ENCODE assay signal across 18 cellular contexts in the genomic region with DNA sequence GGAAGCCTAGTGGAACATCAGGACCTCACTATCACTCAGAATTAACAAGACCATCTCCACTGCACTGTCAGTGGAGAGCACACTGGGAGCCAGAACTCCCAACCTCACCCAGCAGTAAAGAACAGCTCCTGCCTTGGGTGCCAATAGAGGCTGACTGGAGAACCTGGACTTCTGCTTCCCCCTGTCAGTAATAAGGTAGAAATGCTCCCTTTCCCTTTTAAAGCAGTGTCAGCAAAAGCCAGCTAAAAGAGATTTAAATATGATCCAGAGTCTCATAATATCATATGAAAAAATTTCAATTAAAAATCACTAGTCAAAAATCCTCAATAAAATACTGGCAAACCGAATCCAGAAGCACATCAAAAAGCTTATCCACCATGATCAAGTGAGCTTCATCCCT.
DNase-seq lines count a peak whose midpoint lies in the region; ATAC-seq, FAIRE-seq and TF ChIP-seq lines count a peak whose summit lies in the region.
"Had no signal": no experiment of that assay in that cellular context is flagged by ENCODE, and none has a peak within 500 bp of the region (broad histone marks: within the 10 kb centered on the region; RNA-seq: fewer than 3 reads in every experiment).

No MANE protein-coding gene starts in this region.

- no peak for FAIRE-seq in HepG2 (lab: Jason Lieb, UNC)
- FAIRE-seq: A549, G401.6, GM12891, GM19239 had no signal

- TF ChIP-seq CTCF in HepG2 (CRISPR knock-in tag; IDR thresholded peaks at IDR 0.05), result no peak
- TF ChIP-seq CTCF in right lobe of liver (IDR thresholded peaks at IDR 0.05), result no peak
- peak; percentile 23; the same call in 1 of the 2 replicates for TF ChIP-seq CTCF in VCaP (conservative IDR thresholded peaks at IDR 0.05)
- TF ChIP-seq CTCF in esophagus muscularis mucosa (IDR thresholded peaks at IDR 0.05), result no peak

- TF ChIP-seq EP300 in HepG2 (IDR thresholded peaks at IDR 0.05; ENCODE audit: low read depth in 2 of 2, low read length in 2 of 2) (no peak), HepG2 (CRISPR knock-in tag; IDR thresholded peaks at IDR 0.05; ENCODE audit: borderline replicate concordance) (no peak), esophagus muscularis mucosa (IDR thresholded peaks at IDR 0.05) (no peak)

- no peak for ATAC-seq in HepG2
- ATAC-seq in right lobe of liver, result no peak
- ATAC-seq in HG02623 (IDR thresholded peaks at IDR 0.05; ENCODE audit: unreplicated experiment), result no peak
- ATAC-seq: A549 had no signal

- 3% methylated on average over 1 of the region's 1 CpG for WGBS in HepG2 (ENCODE audit: low lambda C conversion rate)
- 20% methylated on average over 1 of the region's 1 CpG for WGBS in right lobe of liver (ENCODE audit: insufficient coverage, low coverage, low lambda C conversion rate, missing lambda C conversion rate)
- 64% methylated on average over 1 of the region's 1 CpG for WGBS in esophagus muscularis mucosa

- no peak overlapping the region for H3K9ac ChIP-seq in HepG2 (ENCODE audit: insufficient read depth, low read depth, low read length)

- no peaks in the 10 kb centered on the region for H3K36me3 ChIP-seq in HepG2 (replicated peaks in 1 of 2; ENCODE audit: control insufficient read depth in 1 of 2, insufficient read depth in 2 of 2, low read length in 2 of 2)
- H3K36me3 ChIP-seq in right lobe of liver, result no peaks in the 10 kb centered on the region
- H3K36me3 ChIP-seq in esophagus muscularis mucosa, result no peaks in the 10 kb centered on the region

- DNase-seq in DMS53 (lab: John Stamatoyannopoulos, UW), result peak; percentile 15
- no peak for DNase-seq in DMS53 treated with DMSO at 0.1 percent for 48 hours (lab: John Stamatoyannopoulos, UW; ENCODE audit: unreplicated experiment)
- DNase-seq in HepG2 (ENCODE audit: low spot score), result no peak
- no peak for DNase-seq in right lobe of liver
- DNase-seq in esophagus muscularis mucosa (ENCODE audit: extremely low spot score), result peak; percentile 37
- DNase-seq in stimulated activated CD4-positive, alpha-beta T cell treated with anti-CD3 and anti-CD28 coated beads, Interleukin-4, amount 100 ng/mL, for 4 hours, result no peak
- DNase-seq: AML-193; CD4-positive, alpha-beta T cell; HCEC 1CT had no signal

- H3K79me2 ChIP-seq in HepG2 (ENCODE audit: insufficient read depth, low read length), result no peaks in the 10 kb centered on the region

- no peak overlapping the region for H3K4me3 ChIP-seq in HepG2 (replicated peaks in 1 of 3; ENCODE audit: insufficient read depth in 1 of 3, low read depth in 2 of 3, low read length in 3 of 3)
- H3K4me3 ChIP-seq in right lobe of liver, result no peak overlapping the region
- no peak overlapping the region for H3K4me3 ChIP-seq in esophagus muscularis mucosa
- H3K4me3 ChIP-seq: A549 had no signal

- POLR2A ChIA-PET in HepG2 (lab: Yijun Ruan, JAX), result no interaction called here

- in situ Hi-C loops in HepG2 (cut with HindIII; ENCODE audit: extremely low pct_ligation_motif_present, low pct_unique_long_range_greater_than_20kb), result no loop called here

- intact Hi-C loops in HepG2 (cut with micrococcal nuclease; ENCODE audit: unreplicated experiment) (no loop called here), right lobe of liver (cut with DNase I) (no loop called here), esophagus muscularis mucosa (cut with DNase I) (no loop called here)

- H2AFZ ChIP-seq in HepG2 (ENCODE audit: low read length), result no peak overlapping the region

- peaks cover 3% of the 10 kb centered on the region; the same call in 1 of the 2 replicates for H3K9me3 ChIP-seq in HepG2 (ENCODE audit: low read length)
- no peaks in the 10 kb centered on the region for H3K9me3 ChIP-seq in right lobe of liver
- peaks cover 0 to 33% (median 8%) of the 10 kb centered on the region in 4 donors for H3K9me3 ChIP-seq in esophagus muscularis mucosa
- H3K9me3 ChIP-seq: A549 had no signal

- TF ChIP-seq POLR2A in HepG2 (IDR thresholded peaks at IDR 0.05; ENCODE audit: insufficient read depth in 1 of 2, low read depth in 2 of 2, low read length in 2 of 2), result no peak
- TF ChIP-seq POLR2A in right lobe of liver (IDR thresholded peaks at IDR 0.05), result no peak
- TF ChIP-seq POLR2A in esophagus muscularis mucosa (IDR thresholded peaks at IDR 0.05; ENCODE audit: low read depth), result no peak

- H3K27ac ChIP-seq in HepG2 (ENCODE audit: extremely low read length, insufficient read depth, low read length), result no peak overlapping the region
- no peak overlapping the region for H3K27ac ChIP-seq in right lobe of liver
- no peak overlapping the region for H3K27ac ChIP-seq in VCaP
- H3K27ac ChIP-seq in esophagus muscularis mucosa (replicated peaks in 1 of 4), result no peak overlapping the region
- H3K27ac ChIP-seq: 22Rv1, A549, C4-2B, HL-60 had no signal

- no TSS peak for BruUV-seq in HepG2 (replicated peaks; lab: Mats Ljungman, UMichigan)

- H3K27me3 ChIP-seq in HepG2 (ENCODE audit: control insufficient read depth in 1 of 2, insufficient read depth in 2 of 2, low read length in 2 of 2) (no peaks in the 10 kb centered on the region), right lobe of liver (no peaks in the 10 kb centered on the region), esophagus muscularis mucosa (peaks cover 0 to 6% (median 0%) of the 10 kb centered on the region in 4 donors)

- TF ChIP-seq RAD21 in HepG2 (CRISPR knock-in tag; IDR thresholded peaks at IDR 0.05), result no peak

- CTCF ChIA-PET in HepG2 (lab: Yijun Ruan, JAX; ENCODE audit: low intra/inter-chr PET ratio, low total read pairs), result no interaction called here

- no peak overlapping the region for H3K4me2 ChIP-seq in HepG2 (ENCODE audit: low read depth, low read length)
- H3K4me2 ChIP-seq: A549 had no signal

- no peaks in the 10 kb centered on the region for H3K4me1 ChIP-seq in HepG2 (ENCODE audit: insufficient read depth, low read length)
- no peaks in the 10 kb centered on the region for H3K4me1 ChIP-seq in right lobe of liver
- H3K4me1 ChIP-seq in esophagus muscularis mucosa, result no peaks in the 10 kb centered on the region
- H3K4me1 ChIP-seq: A549 had no signal

- no peaks in the 10 kb centered on the region for H4K20me1 ChIP-seq in HepG2 (ENCODE audit: insufficient read depth, low read length)

TF ChIP-seq in HepG2, 621 proteins besides CTCF, POLR2A, EP300 and RAD21:
- TF ChIP-seq MAFK (conservative IDR thresholded peaks at IDR 0.05 in 1 of 2, IDR thresholded peaks at IDR 0.05 in 1 of 2; ENCODE audit: low read length in 2 of 2) (peak; percentile 19 to 61; a peak in 1 of 4 replicates), FOXA1 (IDR thresholded peaks at IDR 0.05) (no peak), FOXA1 (CRISPR knock-in tag; IDR thresholded peaks at IDR 0.05) (no peak), ZNF850 (CRISPR knock-in tag; conservative IDR thresholded peaks at IDR 0.05) (no peak), FOXC1 (CRISPR knock-in tag; IDR thresholded peaks at IDR 0.05; ENCODE audit: borderline replicate concordance) (no peak), TOE1 (CRISPR knock-in tag; IDR thresholded peaks at IDR 0.05) (no peak), SP140L (CRISPR knock-in tag; IDR thresholded peaks at IDR 0.05; ENCODE audit: borderline replicate concordance) (no peak), GLI4 (CRISPR knock-in tag; IDR thresholded peaks at IDR 0.05; ENCODE audit: borderline replicate concordance) (no peak)
- TF ChIP-seq, protein P1, sequence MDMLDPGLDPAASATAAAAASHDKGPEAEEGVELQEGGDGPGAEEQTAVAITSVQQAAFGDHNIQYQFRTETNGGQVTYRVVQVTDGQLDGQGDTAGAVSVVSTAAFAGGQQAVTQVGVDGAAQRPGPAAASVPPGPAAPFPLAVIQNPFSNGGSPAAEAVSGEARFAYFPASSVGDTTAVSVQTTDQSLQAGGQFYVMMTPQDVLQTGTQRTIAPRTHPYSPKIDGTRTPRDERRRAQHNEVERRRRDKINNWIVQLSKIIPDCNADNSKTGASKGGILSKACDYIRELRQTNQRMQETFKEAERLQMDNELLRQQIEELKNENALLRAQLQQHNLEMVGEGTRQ (IDR thresholded peaks at IDR 0.05; ENCODE audit: low read depth, low read length), result no peak
- TF ChIP-seq, protein P1 (CRISPR knock-in tag; IDR thresholded peaks at IDR 0.05; ENCODE audit: borderline replicate concordance), result no peak

Comparison
In these comparisons a context has a peak if more than half of its experiments do, and no peak if none do; other contexts are left out.
1. DNase-seq: peak in DMS53 (single experiment) and esophagus muscularis mucosa (single experiment); none in DMS53 treated with DMSO at 0.1 percent for 48 hours (single experiment), HepG2 (single experiment), right lobe of liver (0 of 3) and stimulated activated CD4-positive, alpha-beta T cell treated with anti-CD3 and anti-CD28 coated beads, Interleukin-4, amount 100 ng/mL, for 4 hours (0 of 2).